Comparison of ENCODE assay signal across 9 cellular contexts in the genomic region with DNA sequence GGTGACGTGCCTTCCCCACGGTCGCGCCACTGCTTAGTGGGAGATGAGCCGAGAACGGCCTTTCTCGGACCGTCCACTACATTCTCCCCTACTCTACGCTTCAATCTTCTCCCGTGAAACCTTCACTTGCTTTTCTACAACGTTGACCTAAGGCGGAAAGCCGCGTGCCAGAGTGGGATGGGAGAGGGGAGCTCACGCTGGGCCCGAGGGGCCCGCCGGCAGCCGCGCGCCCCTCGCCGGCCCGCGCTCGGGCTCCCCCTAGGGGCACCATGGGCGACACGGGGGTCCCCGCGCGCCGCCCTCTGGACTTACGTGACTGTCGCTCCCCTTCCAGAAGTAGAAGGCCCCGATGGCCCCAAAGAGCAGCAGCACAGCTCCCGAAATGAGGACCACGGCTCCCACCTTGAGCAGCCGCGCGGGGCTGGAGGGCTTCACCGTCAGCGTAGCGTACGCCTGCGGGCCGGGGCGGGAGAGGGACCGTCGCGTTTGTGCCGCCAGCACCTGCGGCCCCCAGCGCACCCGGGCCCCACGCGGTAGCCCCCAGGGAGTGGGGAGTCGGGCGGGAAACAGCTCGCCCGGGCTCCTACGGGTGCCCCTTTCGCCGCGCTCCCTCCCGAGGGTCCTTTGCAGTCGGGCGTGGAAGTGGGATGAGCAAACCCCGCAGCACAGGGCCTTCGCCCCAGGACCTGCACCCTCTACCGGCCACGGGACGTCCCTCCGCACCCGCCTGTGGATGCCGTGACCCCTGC. TPM values are rescaled to one million over a fixed set of nuclear protein-coding genes. Genes with fewer than 3 reads are reported as not detected.
DNase-seq lines count a peak whose midpoint lies in the region; ATAC-seq and TF ChIP-seq lines count a peak whose summit lies in the region.
"Had no signal": no experiment of that assay in that cellular context is flagged by ENCODE, and none has a peak within 500 bp of the region (broad histone marks: within the 10 kb centered on the region; RNA-seq: fewer than 3 reads in every experiment).

No MANE protein-coding gene starts in this region.

- H3K36me3 Mint-ChIP-seq in stimulated activated memory B cell treated with anti-CD40 and anti-IgM and Interleukin-4, amounts not matched to agents 10 μg/mL and 1 μg/mL and 100 μg/mL, for 72 hours = peaks cover 5% of the 10 kb centered on the region
- no peaks in the 10 kb centered on the region for H3K36me3 Mint-ChIP-seq in CD4-positive, alpha-beta memory T cell

- ATAC-seq in HG03045 (IDR thresholded peaks at IDR 0.05; ENCODE audit: unreplicated experiment) (peak; percentile 66), left lobe of liver (peak; percentile 48), HG02623 (IDR thresholded peaks at IDR 0.05; ENCODE audit: unreplicated experiment) (no peak), HG03175 (IDR thresholded peaks at IDR 0.05; ENCODE audit: unreplicated experiment) (no peak)
- ATAC-seq in stimulated activated memory B cell treated with anti-CD40 and anti-IgM and Interleukin-4, amounts not matched to agents 10 μg/mL and 1 μg/mL and 100 μg/mL, for 72 hours = peak; percentile 47

- CTCF ChIA-PET in GM10248 (lab: Yijun Ruan, JAX) = interaction anchor here (0.6 to 2.4 kb wide), 9 partner anchors 9 to 74 kb away, joined by 3 to 6 read pairs (median 3); no protein-coding TSS in a partner anchor
- CTCF ChIA-PET in CD4-positive, alpha-beta memory T cell (lab: Charles Lee; ENCODE audit: partially characterized antibody) = interaction anchor here (0.7 to 1.2 kb wide), 3 partner anchors 9 to 36 kb away, joined by 3 read pairs; no protein-coding TSS in a partner anchor

- peak overlapping the region; percentile 45 for H3K4me3 Mint-ChIP-seq in stimulated activated memory B cell treated with anti-CD40 and anti-IgM and Interleukin-4, amounts not matched to agents 10 μg/mL and 1 μg/mL and 100 μg/mL, for 72 hours
- H3K4me3 Mint-ChIP-seq in CD4-positive, alpha-beta memory T cell = peak overlapping the region in 2 of 8 donors; percentile 24 to 27

- H3K4me3 ChIP-seq in CD4-positive, alpha-beta memory T cell (ENCODE audit: low read length in 2 of 2) = no peak overlapping the region

- H3K27me3 ChIP-seq in CD4-positive, alpha-beta memory T cell (ENCODE audit: insufficient read depth, low read length) = no peaks in the 10 kb centered on the region

- DNase-seq in GM10248 (ENCODE audit: extremely low spot score) (peak; percentile 75), astrocyte of the hippocampus (ENCODE audit: low read depth, low spot score) (peak; percentile 43), left lobe of liver (ENCODE audit: low spot score) (no peak)
- no peak for DNase-seq in CD4-positive, alpha-beta memory T cell

- H3K27ac ChIP-seq in CD4-positive, alpha-beta memory T cell (ENCODE audit: low read depth, low read length) = no peak overlapping the region

- H3K27me3 Mint-ChIP-seq in stimulated activated memory B cell treated with anti-CD40 and anti-IgM and Interleukin-4, amounts not matched to agents 10 μg/mL and 1 μg/mL and 100 μg/mL, for 72 hours = peaks cover 50% of the 10 kb centered on the region
- H3K27me3 Mint-ChIP-seq in CD4-positive, alpha-beta memory T cell = peaks cover 40 to 43% of the 10 kb centered on the region in 2 donors

- H3K36me3 ChIP-seq in CD4-positive, alpha-beta memory T cell (ENCODE audit: insufficient read depth, low read length) = no peaks in the 10 kb centered on the region

- POLR2A ChIA-PET in GM10248 (lab: Yijun Ruan, JAX) = no interaction called here
- POLR2A ChIA-PET in CD4-positive, alpha-beta memory T cell (lab: Charles Lee; ENCODE audit: partially characterized antibody) = no interaction called here

- no peak overlapping the region for H3K27ac Mint-ChIP-seq in stimulated activated memory B cell treated with anti-CD40 and anti-IgM and Interleukin-4, amounts not matched to agents 10 μg/mL and 1 μg/mL and 100 μg/mL, for 72 hours
- no peak overlapping the region for H3K27ac Mint-ChIP-seq in CD4-positive, alpha-beta memory T cell

- peaks cover 7% of the 10 kb centered on the region for H3K4me1 Mint-ChIP-seq in stimulated activated memory B cell treated with anti-CD40 and anti-IgM and Interleukin-4, amounts not matched to agents 10 μg/mL and 1 μg/mL and 100 μg/mL, for 72 hours
- peaks cover 0 to 8% (median 1%) of the 10 kb centered on the region in 4 donors for H3K4me1 Mint-ChIP-seq in CD4-positive, alpha-beta memory T cell

- peaks cover 6% of the 10 kb centered on the region for H3K9me3 Mint-ChIP-seq in stimulated activated memory B cell treated with anti-CD40 and anti-IgM and Interleukin-4, amounts not matched to agents 10 μg/mL and 1 μg/mL and 100 μg/mL, for 72 hours
- H3K9me3 Mint-ChIP-seq in CD4-positive, alpha-beta memory T cell = peaks cover 0 to 14% (median 4%) of the 10 kb centered on the region in 8 donors

- TF ChIP-seq CTCF in GM10248 (IDR thresholded peaks at IDR 0.05; ENCODE audit: control extremely low read depth, extremely low read depth, low read depth, missing control alignments) = peak; percentile 69

- intact Hi-C loops in CD4-positive, alpha-beta memory T cell (cut with micrococcal nuclease) = no loop called here

- H3K9me3 ChIP-seq in CD4-positive, alpha-beta memory T cell (ENCODE audit: control insufficient read depth in 1 of 2, low read length in 2 of 2) = no peaks in the 10 kb centered on the region

- H3K4me1 ChIP-seq in CD4-positive, alpha-beta memory T cell (ENCODE audit: insufficient read depth, low read length) = no peaks in the 10 kb centered on the region

RNA-seq across cellular contexts. Expression of gene CNMD, which starts 0.7 kb away (rescaled TPM):
- not detected for total RNA-seq in left lobe of liver
- total RNA-seq in CD4-positive, alpha-beta memory T cell = not detected
- not detected for polyA plus RNA-seq in CD4-positive, alpha-beta memory T cell
- total RNA-seq: HT1080 had no signal

Comparison
In these comparisons a context has a peak if more than half of its experiments do, and no peak if none do; other contexts are left out.
1. DNase-seq: peak in GM10248 (single experiment) and astrocyte of the hippocampus (single experiment); none in left lobe of liver (single experiment) and CD4-positive, alpha-beta memory T cell (0 of 5).
2. ATAC-seq: peak in HG03045 (single experiment), left lobe of liver (single experiment) and stimulated activated memory B cell treated with anti-CD40 and anti-IgM and Interleukin-4, amounts not matched to agents 10 μg/mL and 1 μg/mL and 100 μg/mL, for 72 hours (single experiment); none in HG02623 (single experiment) and HG03175 (single experiment).